17 cellular contexts compared by ENCODE assay signal in the genomic region with DNA sequence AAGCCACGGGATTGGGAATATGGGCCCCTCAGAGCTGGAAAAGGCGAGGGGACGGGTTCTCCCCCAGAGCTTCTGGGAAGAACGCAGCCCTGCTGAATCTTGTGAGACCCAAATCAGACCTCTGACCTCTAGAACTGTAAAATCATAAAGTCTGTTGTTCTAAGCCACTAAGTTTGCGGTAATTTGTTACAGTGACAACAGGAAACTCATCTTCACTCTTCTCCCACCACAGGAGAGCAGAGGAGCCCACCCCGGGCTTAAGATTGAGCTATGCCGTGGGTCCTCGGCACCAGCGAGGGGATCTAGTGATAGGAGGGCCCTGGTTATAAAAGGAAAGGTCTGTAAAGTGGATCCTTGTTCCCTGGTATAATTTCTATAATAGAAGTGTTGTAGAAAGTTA. TPM values are rescaled to one million over a fixed set of nuclear protein-coding genes. Genes with fewer than 3 reads are reported as not detected.
DNase-seq lines count a peak whose midpoint lies in the region; ATAC-seq and TF ChIP-seq lines count a peak whose summit lies in the region.
"Had no signal": no experiment of that assay in that cellular context is flagged by ENCODE, and none has a peak within 500 bp of the region (broad histone marks: within the 10 kb centered on the region; RNA-seq: fewer than 3 reads in every experiment).

No MANE protein-coding gene starts in this region.

- ATAC-seq in activated naive CD4-positive, alpha-beta T cell treated with anti-CD3 and anti-CD28 coated beads, Interleukin-2, amount 50 U/mL, for 72 hours, result no peak
- peak; percentile 30 to 39 (median 34) for ATAC-seq in T-cell (replicated peaks in 1 of 4)
- no peak for ATAC-seq in stimulated activated naive CD8-positive, alpha-beta T cell treated with anti-CD3 and anti-CD28 coated beads, Interleukin-15, amount 100 ng/mL, for 72 hours
- ATAC-seq in SK-N-SH treated with all-trans-retinoic acid at 6 μM for 48 hours, result no peak

- H3K36me3 Mint-ChIP-seq in activated naive CD4-positive, alpha-beta T cell treated with anti-CD3 and anti-CD28 coated beads for 36 hours (ENCODE audit: low read depth), result peaks cover 25% of the 10 kb centered on the region
- peaks cover 14 to 23% of the 10 kb centered on the region in 2 donors for H3K36me3 Mint-ChIP-seq in activated naive CD4-positive, alpha-beta T cell treated with anti-CD3 and anti-CD28 coated beads, Interleukin-2, amount 50 U/mL, for 72 hours
- H3K36me3 Mint-ChIP-seq in T-cell, result peaks cover 16% of the 10 kb centered on the region

- H3K4me1 Mint-ChIP-seq in activated naive CD4-positive, alpha-beta T cell treated with anti-CD3 and anti-CD28 coated beads for 36 hours (ENCODE audit: low read depth), result peaks cover 95% of the 10 kb centered on the region
- H3K4me1 Mint-ChIP-seq in T-cell, result peaks cover 36 to 72% (median 71%) of the 10 kb centered on the region in 3 donors
- no peaks in the 10 kb centered on the region for H3K4me1 Mint-ChIP-seq in stimulated activated naive CD8-positive, alpha-beta T cell treated with anti-CD3 and anti-CD28 coated beads, Interleukin-15, amount 100 ng/mL, for 72 hours

- no peak overlapping the region for H3K4me3 Mint-ChIP-seq in activated naive CD4-positive, alpha-beta T cell treated with anti-CD3 and anti-CD28 coated beads for 36 hours
- H3K4me3 Mint-ChIP-seq in T-cell, result peak overlapping the region; percentile 60 to 86 (median 65)
- H3K4me3 Mint-ChIP-seq in stimulated activated naive CD8-positive, alpha-beta T cell treated with anti-CD3 and anti-CD28 coated beads, Interleukin-15, amount 100 ng/mL, for 72 hours, result peak overlapping the region; percentile 77 to 82

- no peaks in the 10 kb centered on the region for H3K27me3 Mint-ChIP-seq in activated naive CD4-positive, alpha-beta T cell treated with anti-CD3 and anti-CD28 coated beads for 36 hours (ENCODE audit: low read depth)
- H3K27me3 Mint-ChIP-seq in T-cell, result no peaks in the 10 kb centered on the region
- no peaks in the 10 kb centered on the region for H3K27me3 Mint-ChIP-seq in stimulated activated naive CD8-positive, alpha-beta T cell treated with anti-CD3 and anti-CD28 coated beads, Interleukin-15, amount 100 ng/mL, for 72 hours

- intact Hi-C loops in activated naive CD4-positive, alpha-beta T cell treated with anti-CD3 and anti-CD28 coated beads for 36 hours (cut with micrococcal nuclease), result loop anchor here (10.0 kb wide), 1 partner anchor 639 kb away; no protein-coding TSS in a partner anchor

- CTCF ChIA-PET in activated naive CD4-positive, alpha-beta T cell treated with anti-CD3 and anti-CD28 coated beads for 36 hours (lab: Charles Lee), result interaction anchor here (0.7 to 1.2 kb wide), 2 partner anchors 10 to 12 kb away, joined by 3 to 4 read pairs; no protein-coding TSS in a partner anchor
- CTCF ChIA-PET in T-cell (lab: Charles Lee), result interaction anchor here in 1 of 2 donors (0.6 to 1.0 kb wide), 3 partner anchors 25 to 176 kb away, joined by 3 to 5 read pairs (median 3); no protein-coding TSS in a partner anchor

- no peaks in the 10 kb centered on the region for H3K9me3 Mint-ChIP-seq in activated naive CD4-positive, alpha-beta T cell treated with anti-CD3 and anti-CD28 coated beads for 36 hours
- no peaks in the 10 kb centered on the region for H3K9me3 Mint-ChIP-seq in activated naive CD4-positive, alpha-beta T cell treated with anti-CD3 and anti-CD28 coated beads, Interleukin-2, amount 50 U/mL, for 72 hours
- no peaks in the 10 kb centered on the region for H3K9me3 Mint-ChIP-seq in T-cell
- no peaks in the 10 kb centered on the region for H3K9me3 Mint-ChIP-seq in stimulated activated naive CD8-positive, alpha-beta T cell treated with anti-CD3 and anti-CD28 coated beads, Interleukin-15, amount 100 ng/mL, for 72 hours

- POLR2A ChIA-PET in T-cell (lab: Charles Lee), result no interaction called here

- DNase-seq in activated naive CD4-positive, alpha-beta T cell treated with anti-CD3 and anti-CD28 coated beads for 36 hours, result no peak
- no peak for DNase-seq in activated naive CD4-positive, alpha-beta T cell treated with anti-CD3 and anti-CD28 coated beads, Interleukin-2, amount 50 U/mL, for 72 hours (ENCODE audit: low spot score in 2 of 2)
- DNase-seq in T-cell (peak in 6 of 34 experiments; percentile 18 to 49 (median 31)), mesenteric fat pad (ENCODE audit: low spot score) (peak; percentile 39), H4 (ENCODE audit: low spot score) (no peak)
- DNase-seq in stimulated activated naive CD8-positive, alpha-beta T cell treated with anti-CD3 and anti-CD28 coated beads, Interleukin-15, amount 100 ng/mL, for 72 hours, result no peak
- DNase-seq in stimulated activated naive CD4-positive, alpha-beta T cell (lab: John Stamatoyannopoulos, UW), result no peak
- DNase-seq: ACHN; activated CD4-positive, alpha-beta T cell treated with anti-CD3 and anti-CD28 coated beads for 4 hours; activated T-cell treated with anti-CD3 and anti-CD28 coated beads for 4 hours; amygdala; HCEC 1CT; NCI-H1436; NCI-H2171 treated with DMSO at 0.1 percent for 48 hours; NCI-H774; Peyer's patch had no signal

- peak overlapping the region; percentile 38 for H3K27ac Mint-ChIP-seq in activated naive CD4-positive, alpha-beta T cell treated with anti-CD3 and anti-CD28 coated beads for 36 hours
- peak overlapping the region in 1 of 2 donors; percentile 48 for H3K27ac Mint-ChIP-seq in activated naive CD4-positive, alpha-beta T cell treated with anti-CD3 and anti-CD28 coated beads, Interleukin-2, amount 50 U/mL, for 72 hours
- H3K27ac Mint-ChIP-seq in T-cell, result peak overlapping the region; percentile 89 to 94
- peak overlapping the region; percentile 79 to 94 for H3K27ac Mint-ChIP-seq in stimulated activated naive CD8-positive, alpha-beta T cell treated with anti-CD3 and anti-CD28 coated beads, Interleukin-15, amount 100 ng/mL, for 72 hours

TF ChIP-seq in SK-N-SH treated with all-trans-retinoic acid at 6 μM for 48 hours, 23 proteins besides CTCF, POLR2A, EP300 and RAD21:
- TF ChIP-seq TCF4 (CRISPR knock-in tag; IDR thresholded peaks at IDR 0.05; ENCODE audit: borderline replicate concordance) (no peak), TOX (CRISPR knock-in tag; IDR thresholded peaks at IDR 0.05; ENCODE audit: borderline replicate concordance) (no peak), CSDC2 (CRISPR knock-in tag; IDR thresholded peaks at IDR 0.05) (no peak), GLIS3 (CRISPR knock-in tag; IDR thresholded peaks at IDR 0.05) (no peak)

RNA-seq across cellular contexts. Expression of a gene that starts 7.5 kb away (rescaled TPM):
- total RNA-seq in activated naive CD4-positive, alpha-beta T cell treated with anti-CD3 and anti-CD28 coated beads for 36 hours, result 10 to 100 TPM; 18.8 to 22.0 TPM
- 10 to 100 TPM; 34.9 to 36.0 TPM for total RNA-seq in activated naive CD4-positive, alpha-beta T cell treated with anti-CD3 and anti-CD28 coated beads, Interleukin-2, amount 50 U/mL, for 72 hours
- total RNA-seq in T-cell, result 100 to 1,000 TPM in 2 of 5 donors, 10 to 100 TPM in 3; 87.9 to 113 (median 98.3) TPM
- 68.4 TPM for total RNA-seq in mesenteric fat pad
- 4.3 and 5.0 TPM in 2 replicates for total RNA-seq in H4 (2014; rRNA removed; shearing (Covaris generic))

Comparison
In these comparisons a context has a peak if more than half of its experiments do, and no peak if none do; other contexts are left out.
1. ATAC-seq: peak in T-cell (4 of 4); none in activated naive CD4-positive, alpha-beta T cell treated with anti-CD3 and anti-CD28 coated beads, Interleukin-2, amount 50 U/mL, for 72 hours (0 of 2), stimulated activated naive CD8-positive, alpha-beta T cell treated with anti-CD3 and anti-CD28 coated beads, Interleukin-15, amount 100 ng/mL, for 72 hours (single experiment) and SK-N-SH treated with all-trans-retinoic acid at 6 μM for 48 hours (single experiment).